In genomic region chr4:8152090-8152864, GRCh38 we compare ENCODE assay signal across 27 cellular contexts.
"Had no signal": no experiment of that assay in that cellular context is flagged by ENCODE, and none has a peak within 500 bp of the region (broad histone marks: within the 10 kb centered on the region; RNA-seq: fewer than 3 reads in every experiment).

No MANE protein-coding gene starts in this region.

- H3K4me3 ChIP-seq: dorsolateral prefrontal cortex, gastroesophageal sphincter, hepatocyte, lower lobe of right lung, pancreas, skin epidermis, suprapubic skin, thyroid gland had no signal

- H3K27ac ChIP-seq: dorsolateral prefrontal cortex, gastroesophageal sphincter, hepatocyte, lower lobe of right lung, pancreas, skin epidermis, suprapubic skin, thyroid gland had no signal

- H3K36me3 Mint-ChIP-seq: memory B cell; mesothelial cell of epicardium; natural killer cell; stimulated activated effector memory CD8-positive, alpha-beta T cell treated with anti-CD3 and anti-CD28 coated beads, Interleukin-12 subunit alpha, Interleukin-12 subunit beta, amount 100 ng/mL, for 72 hours; type B pancreatic cell had no signal

- H3K36me3 ChIP-seq: lower lobe of right lung, pancreas, suprapubic skin, thyroid gland had no signal

- H3K9me3 Mint-ChIP-seq: central memory CD8-positive, alpha-beta T cell; memory B cell; mesothelial cell of epicardium; natural killer cell; neural crest cell; stimulated activated effector memory CD8-positive, alpha-beta T cell treated with anti-CD3 and anti-CD28 coated beads, Interleukin-12 subunit alpha, Interleukin-12 subunit beta, amount 100 ng/mL, for 72 hours; type B pancreatic cell had no signal

- H3K27ac Mint-ChIP-seq: memory B cell; mesothelial cell of epicardium; natural killer cell; progenitor cell of endocrine pancreas; stimulated activated effector memory CD8-positive, alpha-beta T cell treated with anti-CD3 and anti-CD28 coated beads, Interleukin-12 subunit alpha, Interleukin-12 subunit beta, amount 100 ng/mL, for 72 hours; type B pancreatic cell had no signal

- H3K9me3 ChIP-seq: gastroesophageal sphincter, lower lobe of right lung, pancreas, suprapubic skin, thyroid gland had no signal

- H3K4me3 Mint-ChIP-seq: central memory CD8-positive, alpha-beta T cell; memory B cell; mesothelial cell of epicardium; natural killer cell; neural crest cell; stimulated activated effector memory CD8-positive, alpha-beta T cell treated with anti-CD3 and anti-CD28 coated beads, Interleukin-12 subunit alpha, Interleukin-12 subunit beta, amount 100 ng/mL, for 72 hours; type B pancreatic cell had no signal

- H3K27me3 Mint-ChIP-seq: central memory CD8-positive, alpha-beta T cell had no signal

- H3K79me2 ChIP-seq: hepatocyte had no signal

- H3K4me2 ChIP-seq: hepatocyte had no signal

- DNase-seq: cortex of kidney; dorsolateral prefrontal cortex; effector CD8-positive, alpha-beta T cell; glutamatergic neuron; kidney glomerular epithelial cell; lower lobe of right lung; natural killer cell; stimulated activated CD4-positive, alpha-beta T cell treated with anti-CD3 and anti-CD28 coated beads, Interleukin-12 subunit alpha, Interleukin-12 subunit beta, amount 100 ng/mL, for 4 hours; stimulated activated CD4-positive, alpha-beta T cell treated with anti-CD3 and anti-CD28 coated beads, Interleukin-2, amount 100 ng/mL, for 48 hours; stimulated activated CD8-positive, alpha-beta memory T cell treated with anti-CD3 and anti-CD28 coated beads, Interleukin-4, amount 100 ng/mL, for 48 hours; stimulated activated naive CD8-positive, alpha-beta T cell treated with anti-CD3 and anti-CD28 coated beads, Interleukin-15, Interleukin-2, amounts not matched to agents 100 U/mL and 50 U/mL, for 24 hours; thyroid gland had no signal

- H3K4me1 ChIP-seq: lower lobe of right lung, pancreas had no signal

- H3K4me1 Mint-ChIP-seq: memory B cell, mesothelial cell of epicardium had no signal

- H2AFZ ChIP-seq: hepatocyte had no signal

- ATAC-seq: esophagus mucosa; gastroesophageal sphincter; left lobe of liver; lower lobe of right lung; natural killer cell; sciatic nerve; stimulated activated effector memory CD8-positive, alpha-beta T cell treated with anti-CD3 and anti-CD28 coated beads, Interleukin-12 subunit alpha, Interleukin-12 subunit beta, amount 100 ng/mL, for 72 hours; stimulated activated naive CD8-positive, alpha-beta T cell treated with anti-CD3 and anti-CD28 coated beads, Interleukin-15, Interleukin-2, amounts not matched to agents 100 U/mL and 50 U/mL, for 24 hours had no signal

- H3K27me3 ChIP-seq: dorsolateral prefrontal cortex, pancreas, thyroid gland had no signal
